Comparison of ENCODE assay signal across 8 cellular contexts in the genomic region with DNA sequence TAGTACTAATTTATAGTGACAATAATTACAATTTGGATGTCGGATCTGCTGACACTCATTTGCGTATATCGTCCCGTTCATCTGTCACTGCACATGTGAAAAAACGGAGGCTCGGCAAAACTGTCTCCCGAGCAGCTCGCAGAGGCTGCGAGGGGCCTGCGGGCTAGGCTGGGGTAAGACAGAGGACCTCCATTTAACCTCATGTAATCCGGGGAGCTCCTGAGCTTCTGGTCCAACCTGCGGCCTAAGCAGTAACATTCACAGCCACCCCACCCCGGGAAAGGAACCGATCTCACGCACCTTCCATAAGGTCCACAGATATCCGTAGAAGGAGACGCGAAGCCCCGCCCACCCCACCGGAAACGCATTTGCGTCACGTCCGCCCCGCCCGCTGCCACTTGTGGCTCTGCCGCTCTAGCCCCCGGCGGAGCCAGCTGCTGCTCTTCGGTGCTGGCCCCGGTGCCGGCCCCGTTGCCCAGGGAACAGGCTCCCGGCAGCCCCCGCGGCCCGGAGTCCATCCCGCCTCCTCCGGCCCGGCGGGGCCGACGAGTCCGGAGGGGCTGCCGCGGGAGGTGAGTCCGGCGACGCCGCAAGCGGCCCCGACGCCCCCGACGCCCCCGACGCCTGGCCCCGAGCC. TPM values are rescaled to one million over a fixed set of nuclear protein-coding genes. Genes with fewer than 3 reads are reported as not detected.
DNase-seq lines count a peak whose midpoint lies in the region; ATAC-seq and FAIRE-seq lines count a peak whose summit lies in the region.

A gene (minus strand): TSS at position 346 of the 637 bp plus-strand sequence. CDS start 39 bp downstream, at position 307.
A gene with protein sequence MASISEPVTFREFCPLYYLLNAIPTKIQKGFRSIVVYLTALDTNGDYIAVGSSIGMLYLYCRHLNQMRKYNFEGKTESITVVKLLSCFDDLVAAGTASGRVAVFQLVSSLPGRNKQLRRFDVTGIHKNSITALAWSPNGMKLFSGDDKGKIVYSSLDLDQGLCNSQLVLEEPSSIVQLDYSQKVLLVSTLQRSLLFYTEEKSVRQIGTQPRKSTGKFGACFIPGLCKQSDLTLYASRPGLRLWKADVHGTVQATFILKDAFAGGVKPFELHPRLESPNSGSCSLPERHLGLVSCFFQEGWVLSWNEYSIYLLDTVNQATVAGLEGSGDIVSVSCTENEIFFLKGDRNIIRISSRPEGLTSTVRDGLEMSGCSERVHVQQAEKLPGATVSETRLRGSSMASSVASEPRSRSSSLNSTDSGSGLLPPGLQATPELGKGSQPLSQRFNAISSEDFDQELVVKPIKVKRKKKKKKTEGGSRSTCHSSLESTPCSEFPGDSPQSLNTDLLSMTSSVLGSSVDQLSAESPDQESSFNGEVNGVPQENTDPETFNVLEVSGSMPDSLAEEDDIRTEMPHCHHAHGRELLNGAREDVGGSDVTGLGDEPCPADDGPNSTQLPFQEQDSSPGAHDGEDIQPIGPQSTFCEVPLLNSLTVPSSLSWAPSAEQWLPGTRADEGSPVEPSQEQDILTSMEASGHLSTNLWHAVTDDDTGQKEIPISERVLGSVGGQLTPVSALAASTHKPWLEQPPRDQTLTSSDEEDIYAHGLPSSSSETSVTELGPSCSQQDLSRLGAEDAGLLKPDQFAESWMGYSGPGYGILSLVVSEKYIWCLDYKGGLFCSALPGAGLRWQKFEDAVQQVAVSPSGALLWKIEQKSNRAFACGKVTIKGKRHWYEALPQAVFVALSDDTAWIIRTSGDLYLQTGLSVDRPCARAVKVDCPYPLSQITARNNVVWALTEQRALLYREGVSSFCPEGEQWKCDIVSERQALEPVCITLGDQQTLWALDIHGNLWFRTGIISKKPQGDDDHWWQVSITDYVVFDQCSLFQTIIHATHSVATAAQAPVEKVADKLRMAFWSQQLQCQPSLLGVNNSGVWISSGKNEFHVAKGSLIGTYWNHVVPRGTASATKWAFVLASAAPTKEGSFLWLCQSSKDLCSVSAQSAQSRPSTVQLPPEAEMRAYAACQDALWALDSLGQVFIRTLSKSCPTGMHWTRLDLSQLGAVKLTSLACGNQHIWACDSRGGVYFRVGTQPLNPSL (N-terminal part only) (plus strand): TSS at position 397 of the 637 bp plus-strand sequence. CDS start 13,781 bp downstream, outside the sequence.

- peak within 1 kb of the TSS; percentile 95 for H3K27ac ChIP-seq in right cardiac atrium (ENCODE audit: low read length)

- H3K27me3 ChIP-seq in right cardiac atrium (ENCODE audit: control insufficient read depth, insufficient read depth), result no peaks in the 10 kb centered on the region

- H3K9me3 ChIP-seq in right cardiac atrium (ENCODE audit: control insufficient read depth, low read length), result no peaks in the 10 kb centered on the region

- no peak for FAIRE-seq in urothelium cell line (lab: Jason Lieb, UNC)

- DNase-seq in NCI-H187 treated with DMSO at 0.1 percent for 48 hours (lab: John Stamatoyannopoulos, UW) (peak; percentile 78), T-helper 2 cell (peak; percentile 88 to 98 (median 95)), anterior cingulate cortex (lab: John Stamatoyannopoulos, UW) (peak; percentile 63 to 99 (median 97)), right cardiac atrium (peak; percentile 98 to 100 (median 99)), pulmonary artery endothelial cell (ENCODE audit: low read depth, low spot score) (peak; percentile 82), urothelium cell line (ENCODE audit: low spot score) (peak; percentile 93)

- intact Hi-C loops in right cardiac atrium (cut with DNase I), result no loop called here

- peak; percentile 49 for ATAC-seq in GM18499 (IDR thresholded peaks at IDR 0.05; ENCODE audit: insufficient read depth, unreplicated experiment)
- peak; percentile 76 for ATAC-seq in HG02943 (IDR thresholded peaks at IDR 0.05; ENCODE audit: low read depth, unreplicated experiment)
- ATAC-seq in right cardiac atrium, result peak; percentile 99

- peak within 1 kb of the TSS; percentile 94 for H3K4me3 ChIP-seq in right cardiac atrium (ENCODE audit: low read length)

- under 1% methylated on average over 58 of the region's 58 CpGs for WGBS in right cardiac atrium

- peaks cover 4% of the 10 kb centered on the region for H3K4me1 ChIP-seq in right cardiac atrium (ENCODE audit: control insufficient read depth, insufficient read depth, low read length)

RNA-seq across cellular contexts. Expression of the first gene that starts in this region (rescaled TPM):
- total RNA-seq in right cardiac atrium (10 to 100 TPM; 31.8 to 35.3 (median 33.5) TPM), pulmonary artery endothelial cell (61.3 and 62.5 TPM in 2 replicates)
- polyA plus RNA-seq in right cardiac atrium, result 38.2 TPM

RNA-seq across cellular contexts. Expression of the second gene that starts in this region (rescaled TPM):
- total RNA-seq in right cardiac atrium, result 10 to 100 TPM; 15.7 to 32.0 (median 24.3) TPM
- 10.1 TPM for polyA plus RNA-seq in right cardiac atrium
- 11.8 and 13.4 TPM in 2 replicates for total RNA-seq in pulmonary artery endothelial cell

Comparison
In these comparisons a context has a peak if more than half of its experiments do, and no peak if none do; other contexts are left out.
1. Peak in every context shown above with its lines: DNase-seq, ATAC-seq, H3K4me3 ChIP-seq and H3K27ac ChIP-seq.
2. ATAC-seq: peak in every context shown above with its lines; median percentile 99 in right cardiac atrium; 76 in HG02943; 49 in GM18499.